Comparison of ENCODE assay signal across 21 cellular contexts in the genomic region with DNA sequence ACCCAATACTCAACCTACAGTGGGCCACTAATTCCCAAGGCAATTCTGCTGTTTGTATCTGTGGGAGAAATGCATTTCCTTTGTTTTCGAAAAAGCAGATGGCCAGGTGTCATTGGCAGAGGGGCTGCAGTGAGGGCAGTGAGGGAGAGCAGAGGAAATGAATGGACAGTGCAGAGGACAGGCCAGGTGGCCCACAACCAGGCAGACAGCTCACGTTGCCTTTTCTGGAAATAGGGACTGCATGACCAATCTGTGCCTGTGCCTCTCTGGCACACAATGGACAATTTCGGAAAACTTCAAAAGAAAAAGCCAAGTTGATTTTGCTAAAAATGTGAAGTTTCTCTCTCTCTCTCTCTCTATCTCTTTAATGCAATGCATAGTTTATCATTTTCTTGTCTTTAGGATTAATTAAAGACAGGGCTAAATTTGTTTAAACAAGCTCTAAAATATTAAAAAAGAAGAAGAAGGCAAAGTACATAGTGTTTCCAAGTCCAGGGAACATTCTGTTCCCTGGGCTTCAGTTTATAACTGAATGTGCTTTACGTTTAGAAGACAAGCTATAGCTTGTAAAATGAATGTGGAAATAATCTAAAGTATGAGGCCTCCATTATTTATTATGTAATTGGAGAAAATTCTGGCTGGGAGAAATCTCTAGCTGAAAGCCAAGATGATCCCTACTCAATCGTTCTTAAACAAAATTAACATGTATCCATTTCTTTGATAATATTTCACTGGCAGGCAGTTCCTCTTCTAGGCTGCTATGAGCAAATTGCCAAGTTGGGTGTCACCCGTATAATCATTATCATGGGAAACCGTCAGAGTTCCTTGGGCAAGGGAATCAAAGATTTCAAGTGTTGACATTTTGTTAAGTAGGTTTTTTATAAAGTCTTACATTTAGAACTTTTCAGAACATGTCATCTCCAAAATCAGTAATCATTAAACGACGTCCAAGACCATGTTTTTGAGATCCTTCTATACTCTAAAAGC. TPM values are rescaled to one million over a fixed set of nuclear protein-coding genes. Genes with fewer than 3 reads are reported as not detected.
DNase-seq lines count a peak whose midpoint lies in the region; ATAC-seq and TF ChIP-seq lines count a peak whose summit lies in the region.
"Had no signal": no experiment of that assay in that cellular context is flagged by ENCODE, and none has a peak within 500 bp of the region (broad histone marks: within the 10 kb centered on the region; RNA-seq: fewer than 3 reads in every experiment).

No MANE protein-coding gene starts in this region.

- intact Hi-C loops in mucosa of descending colon (cut with DNase I, micrococcal nuclease), result loop anchor here in 1 of 2 donors (10.0 kb wide), 1 partner anchor 51 kb away; the partner anchor contains the start of gene ETS2

- H3K4me1 Mint-ChIP-seq in chondrocyte (ENCODE audit: low read depth), result peaks cover 70% of the 10 kb centered on the region

- H3K4me1 ChIP-seq in mucosa of descending colon (ENCODE audit: low read depth) (no peaks in the 10 kb centered on the region), urinary bladder (ENCODE audit: insufficient read depth) (no peaks in the 10 kb centered on the region)

- H3K9me3 ChIP-seq in mucosa of descending colon, result no peaks in the 10 kb centered on the region
- H3K9me3 ChIP-seq: left lung had no signal

- no peaks in the 10 kb centered on the region for H3K27me3 Mint-ChIP-seq in chondrocyte (ENCODE audit: low read depth)

- TF ChIP-seq CTCF in chondrocyte (IDR thresholded peaks at IDR 0.05) (no peak), mucosa of descending colon (IDR thresholded peaks at IDR 0.05) (no peak)

- H3K27ac ChIP-seq in urinary bladder (ENCODE audit: low read depth), result peak overlapping the region; percentile 26
- H3K27ac ChIP-seq: left lung had no signal

- H3K4me3 ChIP-seq in mucosa of descending colon (no peak overlapping the region), urinary bladder (ENCODE audit: low read depth, low read length) (no peak overlapping the region)
- H3K4me3 ChIP-seq: dorsolateral prefrontal cortex, left lung had no signal

- no peaks in the 10 kb centered on the region for H3K9me3 Mint-ChIP-seq in chondrocyte (ENCODE audit: low read depth)
- H3K9me3 Mint-ChIP-seq: activated naive CD4-positive, alpha-beta T cell treated with anti-CD3 and anti-CD28 coated beads, Interleukin-2, amount 10 ng/mL, durations not matched to agents 7 days and 5 days; naive thymus-derived CD8-positive, alpha-beta T cell had no signal

- DNase-seq in NCI-H146 (lab: John Stamatoyannopoulos, UW), result peak; percentile 5
- DNase-seq in NCI-H146 treated with DMSO at 0.1 percent for 48 hours (lab: John Stamatoyannopoulos, UW; ENCODE audit: unreplicated experiment), result no peak
- no peak for DNase-seq in chondrocyte (ENCODE audit: low spot score)
- no peak for DNase-seq in mucosa of descending colon
- DNase-seq in epidermal melanocyte (ENCODE audit: insufficient read length, low spot score), result no peak
- DNase-seq in T-helper 9 cell, result no peak
- no peak for DNase-seq in KG1 (lab: John Stamatoyannopoulos, UW)
- DNase-seq: 8988T; activated CD4-positive, alpha-beta T cell treated with anti-CD3 and anti-CD28 coated beads for 48 hours; activated naive CD4-positive, alpha-beta T cell treated with anti-CD3 and anti-CD28 coated beads, Interleukin-2, amount 10 ng/mL, durations not matched to agents 7 days and 5 days; C1 segment of cervical spinal cord; DMS79 treated with DMSO at 0.1 percent for 48 hours; dorsolateral prefrontal cortex; left lung; naive thymus-derived CD8-positive, alpha-beta T cell; NCI-H1436; NCI-H226; SIG-M5; T1000 had no signal

- H3K36me3 ChIP-seq in mucosa of descending colon (ENCODE audit: low read depth), result no peaks in the 10 kb centered on the region
- no peaks in the 10 kb centered on the region for H3K36me3 ChIP-seq in urinary bladder (ENCODE audit: insufficient read depth)
- H3K36me3 ChIP-seq: left lung had no signal

- peak overlapping the region; percentile 85 for H3K27ac Mint-ChIP-seq in chondrocyte (ENCODE audit: unreplicated experiment)
- H3K27ac Mint-ChIP-seq: activated naive CD4-positive, alpha-beta T cell treated with anti-CD3 and anti-CD28 coated beads, Interleukin-2, amount 10 ng/mL, durations not matched to agents 7 days and 5 days; brain had no signal

- no peaks in the 10 kb centered on the region for H3K36me3 Mint-ChIP-seq in chondrocyte (ENCODE audit: low read depth)
- H3K36me3 Mint-ChIP-seq: activated naive CD4-positive, alpha-beta T cell treated with anti-CD3 and anti-CD28 coated beads, Interleukin-2, amount 10 ng/mL, durations not matched to agents 7 days and 5 days; brain; naive thymus-derived CD8-positive, alpha-beta T cell had no signal

- no peak overlapping the region for H3K4me3 Mint-ChIP-seq in chondrocyte (ENCODE audit: unreplicated experiment)
- H3K4me3 Mint-ChIP-seq: activated naive CD4-positive, alpha-beta T cell treated with anti-CD3 and anti-CD28 coated beads, Interleukin-2, amount 10 ng/mL, durations not matched to agents 7 days and 5 days; brain; naive thymus-derived CD8-positive, alpha-beta T cell had no signal

- peak; percentile 41 for ATAC-seq in mucosa of descending colon
- ATAC-seq: left lung; naive thymus-derived CD8-positive, alpha-beta T cell had no signal

- WGBS in urinary bladder, result 41% methylated on average over 9 of the region's 9 CpGs

RNA-seq across cellular contexts. Expression of gene ETS2, which starts 52.3 kb away (rescaled TPM):
- 12.0 to 14.2 TPM (median 13.6 TPM) in 3 replicates for total RNA-seq in chondrocyte
- 100 to 1,000 TPM; 115 to 222 (median 171) TPM for total RNA-seq in mucosa of descending colon
- 91.7 TPM for total RNA-seq in urinary bladder
- polyA plus RNA-seq in urinary bladder, result 113 TPM
